11 cellular contexts compared by ENCODE assay signal in the genomic region with DNA sequence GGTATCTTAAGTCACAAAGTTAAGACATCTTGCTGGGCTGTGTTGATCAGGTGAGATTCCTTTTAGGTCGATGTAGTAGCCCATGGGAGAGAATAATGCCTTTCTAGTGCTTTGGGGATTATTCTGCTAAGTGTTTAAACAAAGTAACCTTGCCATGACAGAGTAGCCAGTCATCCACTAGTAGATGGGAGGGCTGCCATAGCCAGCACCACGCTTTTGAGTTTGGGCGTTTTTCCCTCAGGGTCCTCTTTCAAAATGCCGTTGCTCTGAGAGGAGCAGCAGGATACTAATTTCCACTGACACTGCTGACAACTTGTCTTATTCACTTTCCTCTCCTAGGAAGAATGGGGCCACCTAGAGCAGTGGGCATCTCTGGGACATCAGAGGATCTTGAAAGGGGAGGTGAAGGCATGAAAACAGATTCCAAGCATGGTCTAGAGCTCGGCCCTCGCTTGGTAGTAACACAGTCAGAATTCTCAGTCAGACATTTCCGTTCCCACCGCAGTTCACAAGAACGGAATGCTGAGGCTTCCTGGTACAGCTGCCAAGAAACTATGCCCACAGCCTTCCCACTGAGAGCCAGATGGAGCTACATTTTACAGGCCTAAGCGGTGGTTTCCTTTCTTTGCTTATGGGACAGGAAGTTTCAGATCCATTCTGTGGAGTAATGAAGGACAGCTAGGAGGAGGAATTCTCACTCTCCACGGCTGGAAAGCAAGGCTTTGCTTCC. TPM values are rescaled to one million over a fixed set of nuclear protein-coding genes. Genes with fewer than 3 reads are reported as not detected.
DNase-seq lines count a peak whose midpoint lies in the region; ATAC-seq, FAIRE-seq and TF ChIP-seq lines count a peak whose summit lies in the region.
"Had no signal": no experiment of that assay in that cellular context is flagged by ENCODE, and none has a peak within 500 bp of the region (broad histone marks: within the 10 kb centered on the region; RNA-seq: fewer than 3 reads in every experiment).

No MANE protein-coding gene starts in this region.

- no peak for TF ChIP-seq EP300 in A549 (IDR thresholded peaks at IDR 0.05)

- H3K4me3 ChIP-seq in A549 (no peak overlapping the region), muscle layer of duodenum (ENCODE audit: low read depth in 1 of 2, low read length in 2 of 2) (peak overlapping the region in 1 of 2 donors; percentile 19)

- 40% methylated on average over 11 of the region's 11 CpGs for WGBS in A549 (ENCODE audit: missing lambda C conversion rate)

- H3K36me3 Mint-ChIP-seq in CD4-positive, alpha-beta T cell (ENCODE audit: low read depth): no peaks in the 10 kb centered on the region

- H3K27ac ChIP-seq in A549 (no peak overlapping the region), muscle layer of duodenum (ENCODE audit: low read length) (peak overlapping the region; percentile 36)
- no peak overlapping the region for H3K27ac ChIP-seq in CD4-positive, alpha-beta T cell (ENCODE audit: low read depth, low read length)
- H3K27ac ChIP-seq: C4-2B had no signal

- peak in 1 of 2 experiments; percentile 44 for DNase-seq in A549 (ENCODE audit: low read depth in 1 of 2, low spot score in 1 of 2)
- DNase-seq in LoVo (ENCODE audit: low spot score): peak; percentile 65
- peak; percentile 99 for DNase-seq in dermis blood vessel endothelial cell
- DNase-seq in CD4-positive, alpha-beta T cell: no peak
- DNase-seq in stimulated activated naive CD4-positive, alpha-beta T cell treated with Interleukin-2 at 50 U/mL for 16 hours (lab: John Stamatoyannopoulos, UW): no peak
- DNase-seq in inferior parietal cortex (ENCODE audit: extremely low spot score): no peak
- no peak for DNase-seq in NCI-H1436 (lab: John Stamatoyannopoulos, UW)
- DNase-seq: activated T-cell treated with anti-CD3 and anti-CD28 coated beads, Interleukin-2, amount 50 U/mL, for 24 hours; stimulated activated CD4-positive, alpha-beta T cell treated with anti-CD3 and anti-CD28 coated beads, Interleukin-4, amount 100 ng/mL, for 1 hour had no signal

- no peak for TF ChIP-seq CTCF in A549 (IDR thresholded peaks at IDR 0.05)
- no peak for TF ChIP-seq CTCF in CD4-positive, alpha-beta T cell (IDR thresholded peaks at IDR 0.05)

- no peaks in the 10 kb centered on the region for H3K9me3 Mint-ChIP-seq in CD4-positive, alpha-beta T cell
- H3K9me3 Mint-ChIP-seq: activated T-cell treated with anti-CD3 and anti-CD28 coated beads, Interleukin-2, amount 50 U/mL, for 24 hours had no signal

- no peaks in the 10 kb centered on the region for H3K27me3 Mint-ChIP-seq in CD4-positive, alpha-beta T cell
- H3K27me3 Mint-ChIP-seq: activated T-cell treated with anti-CD3 and anti-CD28 coated beads, Interleukin-2, amount 50 U/mL, for 24 hours had no signal

- no peak overlapping the region for H3K27ac Mint-ChIP-seq in CD4-positive, alpha-beta T cell
- H3K27ac Mint-ChIP-seq: activated T-cell treated with anti-CD3 and anti-CD28 coated beads, Interleukin-2, amount 50 U/mL, for 24 hours had no signal

- H3K4me1 Mint-ChIP-seq in CD4-positive, alpha-beta T cell (ENCODE audit: low read depth): peaks cover 17% of the 10 kb centered on the region

- CTCF ChIA-PET in A549 (lab: Yijun Ruan, JAX): interaction anchor here (1.2 to 1.9 kb wide), 2 partner anchors 10 to 12 kb away, joined by 4 to 13 read pairs; no protein-coding TSS in a partner anchor
- CTCF ChIA-PET in CD4-positive, alpha-beta T cell (lab: Charles Lee): no interaction called here

- POLR2A ChIA-PET in A549 (lab: Yijun Ruan, JAX): no interaction called here
- POLR2A ChIA-PET in CD4-positive, alpha-beta T cell (lab: Charles Lee): interaction anchor here (0.8 kb wide), 1 partner anchor 15 kb away, joined by 3 read pairs; a partner anchor contains a TSS

- H3K9me3 ChIP-seq in A549 (no peaks in the 10 kb centered on the region), muscle layer of duodenum (ENCODE audit: control insufficient read depth in 1 of 2, low read length in 2 of 2) (no peaks in the 10 kb centered on the region)
- H3K9me3 ChIP-seq in CD4-positive, alpha-beta T cell (ENCODE audit: control insufficient read depth, low read length): no peaks in the 10 kb centered on the region

- no peak for TF ChIP-seq RAD21 in A549 (conservative IDR thresholded peaks at IDR 0.05 in 1 of 2, IDR thresholded peaks at IDR 0.05 in 1 of 2)

- no peak overlapping the region for H3K4me3 Mint-ChIP-seq in CD4-positive, alpha-beta T cell
- H3K4me3 Mint-ChIP-seq: activated T-cell treated with anti-CD3 and anti-CD28 coated beads, Interleukin-2, amount 50 U/mL, for 24 hours had no signal

- intact Hi-C loops in CD4-positive, alpha-beta T cell (cut with DNase I, micrococcal nuclease): no loop called here

- H3K4me1 ChIP-seq in A549 (no peaks in the 10 kb centered on the region), muscle layer of duodenum (ENCODE audit: control insufficient read depth in 1 of 2, insufficient read depth in 2 of 2, low read length in 2 of 2) (peaks cover 6 to 7% of the 10 kb centered on the region in 2 donors)

- H3K4me2 ChIP-seq in A549: peak overlapping the region; percentile 13; the same call in 1 of the 3 replicates

- no peak for FAIRE-seq in A549 (lab: Jason Lieb, UNC)

- ATAC-seq in A549: peak; percentile 38 to 54; a peak in 3 of 6 replicates
- no peak for ATAC-seq in CD4-positive, alpha-beta T cell (ENCODE audit: poor library complexity)

- TF ChIP-seq POLR2A in A549 (IDR thresholded peaks at IDR 0.05; ENCODE audit: low read length): no peak

- no peaks in the 10 kb centered on the region for H3K27me3 ChIP-seq in muscle layer of duodenum (ENCODE audit: low read depth, low read length)
- no peaks in the 10 kb centered on the region for H3K27me3 ChIP-seq in CD4-positive, alpha-beta T cell (ENCODE audit: control insufficient read depth, insufficient read depth, low read length)

- no peaks in the 10 kb centered on the region for H3K36me3 ChIP-seq in muscle layer of duodenum (ENCODE audit: control insufficient read depth in 1 of 2, insufficient read depth in 2 of 2, low read length in 2 of 2)

TF ChIP-seq in A549, 52 proteins besides CTCF, POLR2A, EP300 and RAD21:
- TF ChIP-seq HOXA7 (CRISPR knock-in tag; IDR thresholded peaks at IDR 0.05) (no peak), MYC (IDR thresholded peaks at IDR 0.05; ENCODE audit: borderline replicate concordance, low read length) (no peak), ESRRA (IDR thresholded peaks at IDR 0.05; ENCODE audit: borderline replicate concordance, low read length) (no peak), MAFK (IDR thresholded peaks at IDR 0.05; ENCODE audit: partially characterized antibody) (no peak), FOSB (CRISPR knock-in tag; IDR thresholded peaks at IDR 0.05) (no peak), HOXB5 (CRISPR knock-in tag; IDR thresholded peaks at IDR 0.05) (no peak), CBX2 (IDR thresholded peaks at IDR 0.05; ENCODE audit: borderline replicate concordance, low read depth) (no peak), CEBPB (IDR thresholded peaks at IDR 0.05) (no peak), CHD2 (IDR thresholded peaks at IDR 0.05; ENCODE audit: low read length, partially characterized antibody) (no peak)
- TF ChIP-seq, protein P1, sequence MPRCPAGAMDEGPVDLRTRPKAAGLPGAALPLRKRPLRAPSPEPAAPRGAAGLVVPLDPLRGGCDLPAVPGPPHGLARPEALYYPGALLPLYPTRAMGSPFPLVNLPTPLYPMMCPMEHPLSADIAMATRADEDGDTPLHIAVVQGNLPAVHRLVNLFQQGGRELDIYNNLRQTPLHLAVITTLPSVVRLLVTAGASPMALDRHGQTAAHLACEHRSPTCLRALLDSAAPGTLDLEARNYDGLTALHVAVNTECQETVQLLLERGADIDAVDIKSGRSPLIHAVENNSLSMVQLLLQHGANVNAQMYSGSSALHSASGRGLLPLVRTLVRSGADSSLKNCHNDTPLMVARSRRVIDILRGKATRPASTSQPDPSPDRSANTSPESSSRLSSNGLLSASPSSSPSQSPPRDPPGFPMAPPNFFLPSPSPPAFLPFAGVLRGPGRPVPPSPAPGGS (IDR thresholded peaks at IDR 0.05): no peak
- TF ChIP-seq, protein P2, sequence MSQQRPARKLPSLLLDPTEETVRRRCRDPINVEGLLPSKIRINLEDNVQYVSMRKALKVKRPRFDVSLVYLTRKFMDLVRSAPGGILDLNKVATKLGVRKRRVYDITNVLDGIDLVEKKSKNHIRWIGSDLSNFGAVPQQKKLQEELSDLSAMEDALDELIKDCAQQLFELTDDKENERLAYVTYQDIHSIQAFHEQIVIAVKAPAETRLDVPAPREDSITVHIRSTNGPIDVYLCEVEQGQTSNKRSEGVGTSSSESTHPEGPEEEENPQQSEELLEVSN (IDR thresholded peaks at IDR 0.05; ENCODE audit: borderline replicate concordance, low read depth): no peak
- TF ChIP-seq, protein P3, sequence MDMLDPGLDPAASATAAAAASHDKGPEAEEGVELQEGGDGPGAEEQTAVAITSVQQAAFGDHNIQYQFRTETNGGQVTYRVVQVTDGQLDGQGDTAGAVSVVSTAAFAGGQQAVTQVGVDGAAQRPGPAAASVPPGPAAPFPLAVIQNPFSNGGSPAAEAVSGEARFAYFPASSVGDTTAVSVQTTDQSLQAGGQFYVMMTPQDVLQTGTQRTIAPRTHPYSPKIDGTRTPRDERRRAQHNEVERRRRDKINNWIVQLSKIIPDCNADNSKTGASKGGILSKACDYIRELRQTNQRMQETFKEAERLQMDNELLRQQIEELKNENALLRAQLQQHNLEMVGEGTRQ (IDR thresholded peaks at IDR 0.05): no peak

RNA-seq across cellular contexts. Expression of a gene that starts 15.3 kb away (rescaled TPM):
- polyA plus RNA-seq in A549 (2011; rRNA removed) (114 and 127 TPM in 2 replicates), A549 (2017; fragmentation: RNase III; extraction: RNeasy Plus Mini Kit Qiagen cat#74134 plus additional on column Dnase treatment) (99.3 to 110 TPM (median 107 TPM) in 3 replicates)
- polyA plus RNA-seq in A549 (2012; cell fraction: cytosol; rRNA removed): 64.8 and 82.4 TPM in 2 replicates
- polyA plus RNA-seq in A549 (2012; cell fraction: nucleus; rRNA removed): 32.4 and 56.7 TPM in 2 replicates
- 57.5 and 69.6 TPM in 2 replicates for polyA minus RNA-seq in A549 (2011; rRNA and poly(A)+ RNA removed)
- total RNA-seq in dermis blood vessel endothelial cell: 63.3 and 83.7 TPM in 2 replicates
- 10 to 100 TPM; 26.2 to 28.8 TPM for total RNA-seq in CD4-positive, alpha-beta T cell

Comparison
In these comparisons a context has a peak if more than half of its experiments do, and no peak if none do; other contexts are left out.
1. DNase-seq: peak in LoVo (single experiment) and dermis blood vessel endothelial cell (single experiment); none in CD4-positive, alpha-beta T cell (0 of 10), stimulated activated naive CD4-positive, alpha-beta T cell treated with Interleukin-2 at 50 U/mL for 16 hours (single experiment), inferior parietal cortex (single experiment) and NCI-H1436 (single experiment).